In the genomic region with DNA sequence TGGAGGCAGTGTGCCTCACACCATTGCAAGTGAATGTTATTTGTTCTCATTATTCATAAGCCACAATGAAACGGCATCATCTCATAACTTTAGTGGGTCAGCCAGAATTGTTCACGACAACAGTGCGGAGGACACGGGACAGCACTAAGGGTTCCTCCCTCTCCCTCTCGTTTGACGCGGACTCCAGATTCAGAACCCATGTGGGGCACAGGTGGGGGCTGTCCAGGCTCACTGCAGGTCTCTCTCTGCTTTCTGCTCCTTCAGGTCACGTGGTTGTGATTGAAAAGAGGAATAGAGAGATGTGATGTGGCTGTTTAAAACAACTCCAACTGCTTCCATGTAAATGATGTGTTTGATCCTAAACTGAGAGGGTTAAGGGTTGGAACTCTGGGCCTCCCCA, we compare ENCODE assay signal across 21 cellular contexts. TPM values are rescaled to one million over a fixed set of nuclear protein-coding genes. Genes with fewer than 3 reads are reported as not detected.
DNase-seq lines count a peak whose midpoint lies in the region; ATAC-seq and TF ChIP-seq lines count a peak whose summit lies in the region.
"Had no signal": no experiment of that assay in that cellular context is flagged by ENCODE, and none has a peak within 500 bp of the region (broad histone marks: within the 10 kb centered on the region; RNA-seq: fewer than 3 reads in every experiment).

No MANE protein-coding gene starts in this region.

- peaks cover 92% of the 10 kb centered on the region for H3K4me1 Mint-ChIP-seq in activated CD4-positive, alpha-beta T cell treated with anti-CD3 and anti-CD28 coated beads for 36 hours
- peaks cover 100% of the 10 kb centered on the region for H3K4me1 Mint-ChIP-seq in CD4-positive, alpha-beta T cell (ENCODE audit: low read depth)
- peaks cover 93% of the 10 kb centered on the region for H3K4me1 Mint-ChIP-seq in activated CD4-positive, alpha-beta memory T cell treated with anti-CD3 and anti-CD28 coated beads for 36 hours (ENCODE audit: low read depth)
- H3K4me1 Mint-ChIP-seq in immature natural killer cell, result peaks cover 95 to 100% of the 10 kb centered on the region in 2 donors

- intact Hi-C loops in activated CD4-positive, alpha-beta T cell treated with anti-CD3 and anti-CD28 coated beads for 36 hours (cut with DNase I, micrococcal nuclease), result loop anchor here in 1 of 2 experiments (1.0 kb wide), 1 partner anchor 8 kb away; no protein-coding TSS in a partner anchor
- intact Hi-C loops in CD4-positive, alpha-beta T cell (cut with DNase I, micrococcal nuclease), result no loop called here
- intact Hi-C loops in activated CD4-positive, alpha-beta memory T cell treated with anti-CD3 and anti-CD28 coated beads for 36 hours (cut with micrococcal nuclease), result no loop called here

- DNase-seq in activated CD4-positive, alpha-beta T cell treated with anti-CD3 and anti-CD28 coated beads for 36 hours, result peak; percentile 49
- DNase-seq in activated CD4-positive, alpha-beta T cell treated with anti-CD3 and anti-CD28 coated beads, Interleukin-2, amount 50 U/mL, for 4 hours, result no peak
- DNase-seq in CD4-positive, alpha-beta T cell, result no peak
- peak; percentile 54 for DNase-seq in activated CD4-positive, alpha-beta memory T cell treated with anti-CD3 and anti-CD28 coated beads for 36 hours
- DNase-seq in immature natural killer cell (no peak), tibial nerve (ENCODE audit: low spot score in 2 of 2) (no peak), hippocampal formation (lab: John Stamatoyannopoulos, UW) (no peak)
- DNase-seq in stimulated activated CD4-positive, alpha-beta T cell treated with anti-CD3 and anti-CD28 coated beads, Interleukin-4, amount 100 ng/mL, for 24 hours, result no peak
- DNase-seq: activated CD4-positive, alpha-beta T cell treated with anti-CD3 and anti-CD28 coated beads, Interleukin-2, amount 50 U/mL, for 1 hour; activated effector memory CD4-positive, alpha-beta T cell treated with Interleukin-2 at 50 U/mL for 16 hours; GDM1; hypothalamus; kidney; NCI-H1105 treated with DMSO at 0.1 percent for 48 hours; NCI-H2081 treated with DMSO at 0.1 percent for 48 hours; NCI-H510A; pancreas; sigmoid colon; stomach; upper lobe of left lung had no signal

- H3K36me3 ChIP-seq in tibial nerve, result no peaks in the 10 kb centered on the region
- H3K36me3 ChIP-seq: HAP-1, pancreas, sigmoid colon, stomach, upper lobe of left lung had no signal

- no peaks in the 10 kb centered on the region for H3K27me3 ChIP-seq in CD4-positive, alpha-beta T cell (ENCODE audit: control insufficient read depth, insufficient read depth, low read length)
- H3K27me3 ChIP-seq in tibial nerve, result no peaks in the 10 kb centered on the region
- H3K27me3 ChIP-seq: sigmoid colon, stomach, upper lobe of left lung had no signal

- H3K36me3 Mint-ChIP-seq in activated CD4-positive, alpha-beta T cell treated with anti-CD3 and anti-CD28 coated beads for 36 hours (ENCODE audit: low read depth), result peaks cover 27% of the 10 kb centered on the region
- H3K36me3 Mint-ChIP-seq in CD4-positive, alpha-beta T cell (ENCODE audit: low read depth), result peaks cover 96% of the 10 kb centered on the region
- H3K36me3 Mint-ChIP-seq in activated CD4-positive, alpha-beta memory T cell treated with anti-CD3 and anti-CD28 coated beads for 36 hours, result peaks cover 4% of the 10 kb centered on the region
- peaks cover 15 to 27% (median 27%) of the 10 kb centered on the region in 3 donors for H3K36me3 Mint-ChIP-seq in immature natural killer cell

- peaks cover 0 to 3% (median 0%) of the 10 kb centered on the region in 4 donors for H3K4me1 ChIP-seq in tibial nerve
- H3K4me1 ChIP-seq: HAP-1, sigmoid colon had no signal

- H3K4me3 Mint-ChIP-seq in activated CD4-positive, alpha-beta T cell treated with anti-CD3 and anti-CD28 coated beads for 36 hours, result peak overlapping the region; percentile 37
- peak overlapping the region; percentile 62 for H3K4me3 Mint-ChIP-seq in CD4-positive, alpha-beta T cell
- peak overlapping the region; percentile 31 for H3K4me3 Mint-ChIP-seq in activated CD4-positive, alpha-beta memory T cell treated with anti-CD3 and anti-CD28 coated beads for 36 hours
- peak overlapping the region in 2 of 5 donors; percentile 27 to 79 for H3K4me3 Mint-ChIP-seq in immature natural killer cell

- H3K4me3 ChIP-seq in tibial nerve, result no peak overlapping the region
- H3K4me3 ChIP-seq: HAP-1, pancreas, sigmoid colon, stomach, upper lobe of left lung had no signal

- TF ChIP-seq CTCF in CD4-positive, alpha-beta T cell (IDR thresholded peaks at IDR 0.05), result no peak
- no peak for TF ChIP-seq CTCF in tibial nerve (IDR thresholded peaks at IDR 0.05)

- POLR2A ChIA-PET in activated CD4-positive, alpha-beta T cell treated with anti-CD3 and anti-CD28 coated beads for 36 hours (lab: Charles Lee), result interaction anchor here (1.1 kb wide), 1 partner anchor 10 kb away, joined by 3 read pairs; no protein-coding TSS in a partner anchor
- POLR2A ChIA-PET in CD4-positive, alpha-beta T cell (lab: Charles Lee), result interaction anchor here (0.7 to 1.2 kb wide), 2 partner anchors 9 to 11 kb away, joined by 3 to 5 read pairs; no protein-coding TSS in a partner anchor
- POLR2A ChIA-PET in activated CD4-positive, alpha-beta memory T cell treated with anti-CD3 and anti-CD28 coated beads for 36 hours (lab: Charles Lee), result interaction anchor here (0.8 to 7.2 kb wide), 4 partner anchors 10 to 142 kb away, joined by 3 to 49 read pairs (median 10); partner anchors contain the start of gene RUNX1

- no peaks in the 10 kb centered on the region for H3K9me3 ChIP-seq in CD4-positive, alpha-beta T cell (ENCODE audit: control insufficient read depth, low read length)
- H3K9me3 ChIP-seq in tibial nerve, result no peaks in the 10 kb centered on the region
- H3K9me3 ChIP-seq: HAP-1, pancreas, sigmoid colon, stomach, upper lobe of left lung had no signal

- H3K27ac Mint-ChIP-seq in activated CD4-positive, alpha-beta T cell treated with anti-CD3 and anti-CD28 coated beads for 36 hours, result peak overlapping the region; percentile 91
- H3K27ac Mint-ChIP-seq in CD4-positive, alpha-beta T cell, result peak overlapping the region; percentile 97
- peak overlapping the region; percentile 77 for H3K27ac Mint-ChIP-seq in activated CD4-positive, alpha-beta memory T cell treated with anti-CD3 and anti-CD28 coated beads for 36 hours
- peak overlapping the region in 5 of 6 donors; percentile 76 to 100 (median 94) for H3K27ac Mint-ChIP-seq in immature natural killer cell

- CTCF ChIA-PET in activated CD4-positive, alpha-beta T cell treated with anti-CD3 and anti-CD28 coated beads for 36 hours (lab: Charles Lee), result interaction anchor here (1.1 to 2.6 kb wide), 3 partner anchors 9 to 17 kb away, joined by 3 to 8 read pairs (median 8); no protein-coding TSS in a partner anchor
- CTCF ChIA-PET in CD4-positive, alpha-beta T cell (lab: Charles Lee), result interaction anchor here (1.3 to 1.4 kb wide), 2 partner anchors 14 to 16 kb away, joined by 3 to 4 read pairs; no protein-coding TSS in a partner anchor
- CTCF ChIA-PET in activated CD4-positive, alpha-beta memory T cell treated with anti-CD3 and anti-CD28 coated beads for 36 hours (lab: Charles Lee), result interaction anchor here (1.0 to 1.7 kb wide), 3 partner anchors 9 to 146 kb away, joined by 3 to 6 read pairs (median 5); no protein-coding TSS in a partner anchor

- TF ChIP-seq EP300 in tibial nerve (IDR thresholded peaks at IDR 0.05), result no peak

- no peak for TF ChIP-seq POLR2A in tibial nerve (IDR thresholded peaks at IDR 0.05)

- no peak overlapping the region for H3K27ac ChIP-seq in CD4-positive, alpha-beta T cell (ENCODE audit: low read depth, low read length)
- H3K27ac ChIP-seq in tibial nerve, result no peak overlapping the region
- H3K27ac ChIP-seq: pancreas, sigmoid colon, stomach, upper lobe of left lung had no signal

- no peaks in the 10 kb centered on the region for H3K9me3 Mint-ChIP-seq in activated CD4-positive, alpha-beta T cell treated with anti-CD3 and anti-CD28 coated beads for 36 hours (ENCODE audit: low read depth)
- H3K9me3 Mint-ChIP-seq in CD4-positive, alpha-beta T cell, result no peaks in the 10 kb centered on the region
- H3K9me3 Mint-ChIP-seq in activated CD4-positive, alpha-beta memory T cell treated with anti-CD3 and anti-CD28 coated beads for 36 hours, result no peaks in the 10 kb centered on the region
- H3K9me3 Mint-ChIP-seq in immature natural killer cell, result peaks cover 0 to 1% (median 0%) of the 10 kb centered on the region in 6 donors

- 66 to 69% methylated on average over 8 of the region's 8 CpGs for WGBS in tibial nerve, 2 donors

- peak; percentile 14 for ATAC-seq in activated CD4-positive, alpha-beta T cell treated with anti-CD3 and anti-CD28 coated beads for 36 hours
- ATAC-seq in CD4-positive, alpha-beta T cell (ENCODE audit: poor library complexity), result no peak
- ATAC-seq: pancreas had no signal

- H3K27me3 Mint-ChIP-seq in activated CD4-positive, alpha-beta T cell treated with anti-CD3 and anti-CD28 coated beads for 36 hours, result no peaks in the 10 kb centered on the region
- H3K27me3 Mint-ChIP-seq in CD4-positive, alpha-beta T cell, result no peaks in the 10 kb centered on the region
- H3K27me3 Mint-ChIP-seq in activated CD4-positive, alpha-beta memory T cell treated with anti-CD3 and anti-CD28 coated beads for 36 hours, result no peaks in the 10 kb centered on the region
- peaks cover 0 to 9% (median 1%) of the 10 kb centered on the region in 3 donors for H3K27me3 Mint-ChIP-seq in immature natural killer cell (ENCODE audit: low read depth in 3 of 3)

RNA-seq across cellular contexts. Expression of gene RUNX1, which starts 13.5 kb away (rescaled TPM):
- total RNA-seq in activated CD4-positive, alpha-beta T cell treated with anti-CD3 and anti-CD28 coated beads for 36 hours, result 10 to 100 TPM; 49.5 to 58.8 TPM
- total RNA-seq in CD4-positive, alpha-beta T cell, result 10 to 100 TPM; 71.7 to 74.3 TPM
- total RNA-seq in activated CD4-positive, alpha-beta memory T cell treated with anti-CD3 and anti-CD28 coated beads for 36 hours, result 10 to 100 TPM; 50.6 to 55.8 TPM
- 10 to 100 TPM in 2 of 3 donors, 1 to 10 TPM in 1; 6.2 to 25.2 (median 10.6) TPM for polyA plus RNA-seq in immature natural killer cell
- total RNA-seq in tibial nerve, result 10 to 100 TPM; 23.6 to 36.9 (median 26.3) TPM

Comparison
In these comparisons a context has a peak if more than half of its experiments do, and no peak if none do; other contexts are left out.
1. DNase-seq: peak in activated CD4-positive, alpha-beta T cell treated with anti-CD3 and anti-CD28 coated beads for 36 hours (single experiment) and activated CD4-positive, alpha-beta memory T cell treated with anti-CD3 and anti-CD28 coated beads for 36 hours (single experiment); none in activated CD4-positive, alpha-beta T cell treated with anti-CD3 and anti-CD28 coated beads, Interleukin-2, amount 50 U/mL, for 4 hours (0 of 2), CD4-positive, alpha-beta T cell (0 of 10), immature natural killer cell (0 of 3), stimulated activated CD4-positive, alpha-beta T cell treated with anti-CD3 and anti-CD28 coated beads, Interleukin-4, amount 100 ng/mL, for 24 hours (single experiment), tibial nerve (0 of 2) and hippocampal formation (0 of 2).
2. Peak in every context shown above with its lines, with median percentiles within 50 percentile points of each other: H3K27ac Mint-ChIP-seq.